8 cellular contexts compared by ENCODE assay signal in genomic region chr16:81076566-81077076, GRCh38. TPM values are rescaled to one million over a fixed set of nuclear protein-coding genes. Genes with fewer than 3 reads are reported as not detected.
A peak's percentile ranks its signal among the peaks of the same experiment; 100 is the strongest.
DNase-seq lines count a peak whose midpoint lies in the region; ATAC-seq, FAIRE-seq and TF ChIP-seq lines count a peak whose summit lies in the region.

No MANE protein-coding gene starts in this region.

- no peak for TF ChIP-seq RAD21 in HepG2 (CRISPR knock-in tag; IDR thresholded peaks at IDR 0.05)

- intact Hi-C loops in HepG2 (cut with micrococcal nuclease; ENCODE audit: unreplicated experiment) = loop anchor here (1.0 kb wide), 3 partner anchors 20 to 85 kb away; partner anchors contain the start of genes ATMIN and GCSH

- no peaks in the 10 kb centered on the region; a peak in 1 of 5 replicates for H3K27me3 ChIP-seq in HepG2 (ENCODE audit: control insufficient read depth in 1 of 2, insufficient read depth in 2 of 2, low read length in 2 of 2)

- CTCF ChIA-PET in HepG2 (lab: Yijun Ruan, JAX; ENCODE audit: low intra/inter-chr PET ratio, low total read pairs) = interaction anchor here (2.0 kb wide), 1 partner anchor 41 kb away, joined by 7 read pairs; the partner anchor contains the start of gene ATMIN

- peaks cover 2 to 6% of the 10 kb centered on the region in 2 experiments; a peak in 4 of 5 replicates for H3K36me3 ChIP-seq in HepG2 (replicated peaks in 1 of 2; ENCODE audit: control insufficient read depth in 1 of 2, insufficient read depth in 2 of 2, low read length in 2 of 2)

- peak; percentile 90 for ATAC-seq in GM19324 (IDR thresholded peaks at IDR 0.05; ENCODE audit: low FRiP score, unreplicated experiment)
- peak; percentile 87 for ATAC-seq in HG03439 (IDR thresholded peaks at IDR 0.05; ENCODE audit: unreplicated experiment)
- ATAC-seq in HepG2 = peak; percentile 86

- H3K4me2 ChIP-seq in HepG2 (ENCODE audit: low read depth, low read length) = peak overlapping the region; percentile 94

- TF ChIP-seq EP300 in HepG2 (IDR thresholded peaks at IDR 0.05; ENCODE audit: low read depth in 2 of 2, low read length in 2 of 2) (no peak), HepG2 (CRISPR knock-in tag; IDR thresholded peaks at IDR 0.05; ENCODE audit: borderline replicate concordance) (no peak)

- POLR2A ChIA-PET in HepG2 (lab: Yijun Ruan, JAX) = interaction anchor here (0.5 to 2.6 kb wide), 19 partner anchors 9 to 371 kb away, joined by 3 to 21 read pairs (median 5); partner anchors contain the start of genes ATMIN, CENPN and CMC2

- TF ChIP-seq CTCF in coronary artery (IDR thresholded peaks at IDR 0.05) (no peak), HepG2 (CRISPR knock-in tag; IDR thresholded peaks at IDR 0.05) (no peak)

- peak; percentile 90 for DNase-seq in AG20443 (ENCODE audit: low spot score)
- peak; percentile 74 for DNase-seq in NCI-H460 (ENCODE audit: extremely low read depth, low read depth)
- peak; percentile 89 for DNase-seq in activated CD4-positive, alpha-beta T cell treated with anti-CD3 and anti-CD28 coated beads for 1 hour
- DNase-seq in coronary artery (ENCODE audit: low spot score) = peak; percentile 88
- peak; percentile 79 for DNase-seq in HepG2 (ENCODE audit: low spot score)
- DNase-seq in stimulated activated CD4-positive, alpha-beta T cell treated with anti-CD3 and anti-CD28 coated beads, Interleukin-2, amount 100 ng/mL, for 48 hours = peak; percentile 91 to 92

- H3K9me3 ChIP-seq in HepG2 (ENCODE audit: low read length) = no peaks in the 10 kb centered on the region

- WGBS in HepG2 (ENCODE audit: low lambda C conversion rate) = under 1% methylated on average over 27 of the region's 27 CpGs

- TF ChIP-seq POLR2A in HepG2 (IDR thresholded peaks at IDR 0.05; ENCODE audit: insufficient read depth in 1 of 2, low read depth in 2 of 2, low read length in 2 of 2) = peak in 1 of 2 experiments; percentile 64; a peak in 2 of 4 replicates

- H2AFZ ChIP-seq in HepG2 (ENCODE audit: low read length) = peak overlapping the region; percentile 43

- H3K4me3 ChIP-seq in coronary artery (peak overlapping the region; percentile 89), HepG2 (replicated peaks in 1 of 3; ENCODE audit: insufficient read depth in 1 of 3, low read depth in 2 of 3, low read length in 3 of 3) (peak overlapping the region; percentile 81 to 85 (median 81))

- peaks cover 19% of the 10 kb centered on the region for H3K4me1 ChIP-seq in HepG2 (ENCODE audit: insufficient read depth, low read length)

- no TSS peak for BruUV-seq in HepG2 (replicated peaks; lab: Mats Ljungman, UMichigan)

- no peaks in the 10 kb centered on the region for H3K79me2 ChIP-seq in HepG2 (ENCODE audit: insufficient read depth, low read length)

- peak overlapping the region; percentile 88 for H3K9ac ChIP-seq in HepG2 (ENCODE audit: insufficient read depth, low read depth, low read length)

- H3K27ac ChIP-seq in coronary artery = peak overlapping the region; percentile 97
- peak overlapping the region; percentile 85 for H3K27ac ChIP-seq in HepG2 (ENCODE audit: extremely low read length, insufficient read depth, low read length)

- in situ Hi-C loops in HepG2 (cut with HindIII; ENCODE audit: extremely low pct_ligation_motif_present, low pct_unique_long_range_greater_than_20kb) = no loop called here

- peak; percentile 91 for FAIRE-seq in HepG2 (lab: Jason Lieb, UNC)

- H4K20me1 ChIP-seq in HepG2 (ENCODE audit: insufficient read depth, low read length) = no peaks in the 10 kb centered on the region

TF ChIP-seq in HepG2, 621 proteins besides CTCF, POLR2A, EP300 and RAD21 (continues in another document):
- TF ChIP-seq ARID2 (CRISPR knock-in tag; IDR thresholded peaks at IDR 0.05; ENCODE audit: borderline replicate concordance) = no peak
- no peak; the same call in 1 of the 2 replicates for TF ChIP-seq GZF1 (CRISPR knock-in tag; IDR thresholded peaks at IDR 0.05)
- no peak for TF ChIP-seq ZNF550 (CRISPR knock-in tag; IDR thresholded peaks at IDR 0.05; ENCODE audit: borderline replicate concordance)

RNA-seq across cellular contexts. Expression of gene C16orf46, which starts 0.4 kb away (rescaled TPM):
- 0.27 and 0.72 TPM in 2 replicates for total RNA-seq in NCI-H460 (2014; rRNA removed; shearing (Covaris generic))
- polyA plus RNA-seq in NCI-H460 (2014; cell fraction: nucleus; rRNA removed) = 0.33 TPM in 1 of 2 replicates, not detected in the other
- 0.38 and 1.9 TPM in 2 replicates for total RNA-seq in HepG2 (2016; rRNA removed; fragmentation: Illumina TruSeq; extraction: Trizol)
- total RNA-seq in HepG2 (2016; cell fraction: cytosol; rRNA removed; fragmentation: Illumina TruSeq; extraction: Trizol; ENCODE audit: low read depth) = 0.44 TPM in 1 of 2 replicates, not detected in the other
- 0.56 and 0.58 TPM in 2 replicates for total RNA-seq in HepG2 (2016; cell fraction: insoluble cytoplasmic fraction; rRNA removed; fragmentation: Illumina TruSeq; extraction: Trizol)
- 0.31 and 0.86 TPM in 2 replicates for total RNA-seq in HepG2 (2016; cell fraction: membrane; rRNA removed; fragmentation: Illumina TruSeq; extraction: Trizol)
- 0.50 and 0.62 TPM in 2 replicates for total RNA-seq in HepG2 (2016; cell fraction: nucleus; rRNA removed; fragmentation: Illumina TruSeq; extraction: Trizol)
- polyA plus RNA-seq in HepG2 (2011; rRNA removed) = 0.39 and 0.55 TPM in 2 replicates
- 0.36 and 0.47 TPM in 2 replicates for polyA plus RNA-seq in HepG2 (2011; cell fraction: cytosol; rRNA removed)
- 0.11 and 1.4 TPM in 2 replicates for polyA plus RNA-seq in HepG2 (2011; cell fraction: nucleus; rRNA removed)
- polyA plus RNA-seq in HepG2 (2012) = 0.42 and 0.80 TPM in 2 replicates
- 0.33 and 0.52 TPM in 2 replicates for polyA plus RNA-seq in HepG2 (2016; cell fraction: cytosol; fragmentation: Illumina TruSeq; extraction: Trizol; ENCODE audit: low read depth)
- 0.52 and 1.2 TPM in 2 replicates for polyA plus RNA-seq in HepG2 (2016; cell fraction: insoluble cytoplasmic fraction; fragmentation: Illumina TruSeq; extraction: Trizol; ENCODE audit: low read depth)
- 0.50 and 0.52 TPM in 2 replicates for polyA plus RNA-seq in HepG2 (2016; cell fraction: membrane; fragmentation: Illumina TruSeq; extraction: Trizol; ENCODE audit: low read depth)
- 0.32 and 0.67 TPM in 2 replicates for polyA plus RNA-seq in HepG2 (2016; cell fraction: nucleus; fragmentation: Illumina TruSeq; extraction: Trizol; ENCODE audit: insufficient read depth, low read depth)
- not detected in 2 replicates for polyA minus RNA-seq in HepG2 (2011; rRNA and poly(A)+ RNA removed; ENCODE audit: low replicate concordance)
- 0.70 TPM in 1 of 2 replicates, not detected in the other for polyA minus RNA-seq in HepG2 (2011; cell fraction: cytosol; rRNA and poly(A)+ RNA removed)
- polyA minus RNA-seq in HepG2 (2011; cell fraction: nucleus; rRNA and poly(A)+ RNA removed) = 1.1 and 1.3 TPM in 2 replicates

RNA-seq across cellular contexts. Expression of gene GCSH, which starts 19.6 kb away (rescaled TPM):
- total RNA-seq in NCI-H460 (2014; rRNA removed; shearing (Covaris generic)) = 29.5 and 31.3 TPM in 2 replicates
- 38.2 and 39.9 TPM in 2 replicates for polyA plus RNA-seq in NCI-H460 (2014; cell fraction: nucleus; rRNA removed)
- total RNA-seq in HepG2 (2016; rRNA removed; fragmentation: Illumina TruSeq; extraction: Trizol) = 103 and 117 TPM in 2 replicates
- 84.9 and 85.5 TPM in 2 replicates for total RNA-seq in HepG2 (2016; cell fraction: cytosol; rRNA removed; fragmentation: Illumina TruSeq; extraction: Trizol; ENCODE audit: low read depth)
- total RNA-seq in HepG2 (2016; cell fraction: insoluble cytoplasmic fraction; rRNA removed; fragmentation: Illumina TruSeq; extraction: Trizol) = 106 and 120 TPM in 2 replicates
- total RNA-seq in HepG2 (2016; cell fraction: membrane; rRNA removed; fragmentation: Illumina TruSeq; extraction: Trizol) = 113 and 134 TPM in 2 replicates
- 71.3 and 72.1 TPM in 2 replicates for total RNA-seq in HepG2 (2016; cell fraction: nucleus; rRNA removed; fragmentation: Illumina TruSeq; extraction: Trizol)
- 23.5 and 35.9 TPM in 2 replicates for polyA plus RNA-seq in HepG2 (2011; rRNA removed)
- 20.5 and 24.4 TPM in 2 replicates for polyA plus RNA-seq in HepG2 (2011; cell fraction: cytosol; rRNA removed)
- 8.8 and 13.9 TPM in 2 replicates for polyA plus RNA-seq in HepG2 (2011; cell fraction: nucleus; rRNA removed)
- 56.2 and 79.0 TPM in 2 replicates for polyA plus RNA-seq in HepG2 (2012)
- polyA plus RNA-seq in HepG2 (2016; cell fraction: cytosol; fragmentation: Illumina TruSeq; extraction: Trizol; ENCODE audit: low read depth) = 230 and 257 TPM in 2 replicates
- polyA plus RNA-seq in HepG2 (2016; cell fraction: insoluble cytoplasmic fraction; fragmentation: Illumina TruSeq; extraction: Trizol; ENCODE audit: low read depth) = 211 and 234 TPM in 2 replicates
- 224 and 230 TPM in 2 replicates for polyA plus RNA-seq in HepG2 (2016; cell fraction: membrane; fragmentation: Illumina TruSeq; extraction: Trizol; ENCODE audit: low read depth)
- polyA plus RNA-seq in HepG2 (2016; cell fraction: nucleus; fragmentation: Illumina TruSeq; extraction: Trizol; ENCODE audit: insufficient read depth, low read depth) = 155 and 164 TPM in 2 replicates
- 4.9 and 6.7 TPM in 2 replicates for polyA minus RNA-seq in HepG2 (2011; rRNA and poly(A)+ RNA removed; ENCODE audit: low replicate concordance)
- polyA minus RNA-seq in HepG2 (2011; cell fraction: cytosol; rRNA and poly(A)+ RNA removed) = 17.2 and 17.8 TPM in 2 replicates
- polyA minus RNA-seq in HepG2 (2011; cell fraction: nucleus; rRNA and poly(A)+ RNA removed) = 21.4 and 23.0 TPM in 2 replicates

RNA-seq across cellular contexts. Expression of gene ATMIN, which starts 41.0 kb away (rescaled TPM):
- 26.2 and 33.4 TPM in 2 replicates for total RNA-seq in NCI-H460 (2014; rRNA removed; shearing (Covaris generic))
- polyA plus RNA-seq in NCI-H460 (2014; cell fraction: nucleus; rRNA removed) = 11.0 and 18.2 TPM in 2 replicates
- total RNA-seq in HepG2 (2016; rRNA removed; fragmentation: Illumina TruSeq; extraction: Trizol) = 60.4 and 74.7 TPM in 2 replicates
- total RNA-seq in HepG2 (2016; cell fraction: cytosol; rRNA removed; fragmentation: Illumina TruSeq; extraction: Trizol; ENCODE audit: low read depth) = 33.0 and 38.8 TPM in 2 replicates
- 61.5 and 70.5 TPM in 2 replicates for total RNA-seq in HepG2 (2016; cell fraction: insoluble cytoplasmic fraction; rRNA removed; fragmentation: Illumina TruSeq; extraction: Trizol)
- total RNA-seq in HepG2 (2016; cell fraction: membrane; rRNA removed; fragmentation: Illumina TruSeq; extraction: Trizol) = 116 and 141 TPM in 2 replicates
- 37.1 and 38.6 TPM in 2 replicates for total RNA-seq in HepG2 (2016; cell fraction: nucleus; rRNA removed; fragmentation: Illumina TruSeq; extraction: Trizol)
- polyA plus RNA-seq in HepG2 (2011; rRNA removed) = 30.4 and 34.6 TPM in 2 replicates
- 18.8 and 33.3 TPM in 2 replicates for polyA plus RNA-seq in HepG2 (2011; cell fraction: cytosol; rRNA removed)
- 12.4 and 15.2 TPM in 2 replicates for polyA plus RNA-seq in HepG2 (2011; cell fraction: nucleus; rRNA removed)
- 26.9 TPM in 2 replicates for polyA plus RNA-seq in HepG2 (2012)
- polyA plus RNA-seq in HepG2 (2016; cell fraction: cytosol; fragmentation: Illumina TruSeq; extraction: Trizol; ENCODE audit: low read depth) = 52.2 and 56.7 TPM in 2 replicates
- polyA plus RNA-seq in HepG2 (2016; cell fraction: insoluble cytoplasmic fraction; fragmentation: Illumina TruSeq; extraction: Trizol; ENCODE audit: low read depth) = 70.0 and 73.6 TPM in 2 replicates
- 113 and 129 TPM in 2 replicates for polyA plus RNA-seq in HepG2 (2016; cell fraction: membrane; fragmentation: Illumina TruSeq; extraction: Trizol; ENCODE audit: low read depth)
- polyA plus RNA-seq in HepG2 (2016; cell fraction: nucleus; fragmentation: Illumina TruSeq; extraction: Trizol; ENCODE audit: insufficient read depth, low read depth) = 53.5 and 53.8 TPM in 2 replicates
- 32.5 and 50.4 TPM in 2 replicates for polyA minus RNA-seq in HepG2 (2011; rRNA and poly(A)+ RNA removed; ENCODE audit: low replicate concordance)
- 25.9 and 27.0 TPM in 2 replicates for polyA minus RNA-seq in HepG2 (2011; cell fraction: cytosol; rRNA and poly(A)+ RNA removed)
- 22.4 and 30.6 TPM in 2 replicates for polyA minus RNA-seq in HepG2 (2011; cell fraction: nucleus; rRNA and poly(A)+ RNA removed)

Comparison
In these comparisons a context has a peak if more than half of its experiments do, and no peak if none do; other contexts are left out.
1. Peak in every context shown above with its lines: DNase-seq, ATAC-seq, H3K4me3 ChIP-seq and H3K27ac ChIP-seq.